In the genomic region with DNA sequence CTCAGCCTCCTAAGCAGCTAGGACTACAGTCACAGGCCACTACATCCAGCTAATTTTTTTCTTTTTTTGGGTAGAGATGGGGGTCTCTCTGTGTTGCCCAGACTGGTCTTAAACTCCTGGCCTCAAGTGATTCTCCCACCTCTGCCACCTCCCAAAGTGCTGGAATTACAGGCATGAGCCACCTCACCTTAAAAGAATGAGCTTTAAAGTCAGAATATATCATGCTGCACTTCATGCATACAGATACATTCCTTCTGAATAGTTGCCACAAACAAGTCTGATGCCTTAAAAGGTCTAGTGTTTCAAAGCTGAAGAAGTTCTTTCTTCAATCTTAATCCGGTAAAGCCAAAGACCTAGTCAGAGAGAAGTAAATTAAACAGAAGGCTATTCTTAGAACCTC, we compare ENCODE assay signal across 19 cellular contexts. TPM values are rescaled to one million over a fixed set of nuclear protein-coding genes. Genes with fewer than 3 reads are reported as not detected.
DNase-seq lines count a peak whose midpoint lies in the region; ATAC-seq and TF ChIP-seq lines count a peak whose summit lies in the region.
"Had no signal": no experiment of that assay in that cellular context is flagged by ENCODE, and none has a peak within 500 bp of the region (broad histone marks: within the 10 kb centered on the region; RNA-seq: fewer than 3 reads in every experiment).

No MANE protein-coding gene starts in this region.

- ATAC-seq in GM18873 (IDR thresholded peaks at IDR 0.05; ENCODE audit: low FRiP score, unreplicated experiment) (no peak), natural killer cell (no peak)
- ATAC-seq: activated naive CD8-positive, alpha-beta T cell treated with anti-CD3 and anti-CD28 coated beads, Interleukin-2, amount 50 U/mL, for 24 hours; stimulated activated naive CD8-positive, alpha-beta T cell treated with anti-CD3 and anti-CD28 coated beads, Interleukin-15, Interleukin-2, amounts not matched to agents 100 U/mL and 50 U/mL, for 24 hours had no signal

- intact Hi-C loops in natural killer cell (cut with micrococcal nuclease) = no loop called here

- H3K4me3 Mint-ChIP-seq in natural killer cell = no peak overlapping the region
- H3K4me3 Mint-ChIP-seq: activated naive CD8-positive, alpha-beta T cell treated with anti-CD3 and anti-CD28 coated beads, Interleukin-2, amount 50 U/mL, for 24 hours had no signal

- H3K4me3 ChIP-seq in cardiac fibroblast (replicated peaks in 1 of 2; ENCODE audit: low read depth in 2 of 2, low read length in 2 of 2) (no peak overlapping the region), kidney epithelial cell (ENCODE audit: low read depth, low read length) (no peak overlapping the region)
- H3K4me3 ChIP-seq: esophagus squamous epithelium, left ventricle myocardium inferior, uterus had no signal

- H3K27ac Mint-ChIP-seq in natural killer cell = no peak overlapping the region
- H3K27ac Mint-ChIP-seq: activated naive CD8-positive, alpha-beta T cell treated with anti-CD3 and anti-CD28 coated beads, Interleukin-2, amount 50 U/mL, for 24 hours had no signal

- peak; percentile 33 for DNase-seq in AG08396 (ENCODE audit: low spot score)
- DNase-seq in NCI-H226 = peak; percentile 67
- peak; percentile 20 to 59 for DNase-seq in cardiac fibroblast (ENCODE audit: low read depth in 2 of 2)
- DNase-seq in kidney epithelial cell (ENCODE audit: low read depth) = peak; percentile 32
- no peak for DNase-seq in NCI-H82 (lab: John Stamatoyannopoulos, UW)
- DNase-seq in D341Med (ENCODE audit: low spot score) = no peak
- no peak for DNase-seq in natural killer cell
- DNase-seq: activated CD4-positive, alpha-beta T cell treated with anti-CD3 and anti-CD28 coated beads, Interleukin-2, amount 50 U/mL, for 48 hours; activated naive CD8-positive, alpha-beta T cell treated with anti-CD3 and anti-CD28 coated beads, Interleukin-2, amount 50 U/mL, for 24 hours; activated T-cell treated with anti-CD3 and anti-CD28 coated beads, Interleukin-2, amount 50 U/mL, for 48 hours; cortex of kidney; esophagus squamous epithelium; Kasumi-1; left ventricle myocardium inferior; NCI-H1417 treated with DMSO at 0.1 percent for 48 hours; posterior cingulate gyrus; stimulated activated naive CD8-positive, alpha-beta T cell treated with anti-CD3 and anti-CD28 coated beads, Interleukin-15, Interleukin-2, amounts not matched to agents 100 U/mL and 50 U/mL, for 24 hours; uterus had no signal

- no peaks in the 10 kb centered on the region for H3K27me3 Mint-ChIP-seq in natural killer cell (ENCODE audit: low read depth in 2 of 2)
- H3K27me3 Mint-ChIP-seq: activated naive CD8-positive, alpha-beta T cell treated with anti-CD3 and anti-CD28 coated beads, Interleukin-2, amount 50 U/mL, for 24 hours had no signal

- no peaks in the 10 kb centered on the region for H3K27me3 ChIP-seq in kidney epithelial cell (ENCODE audit: control insufficient read depth, insufficient read depth, low read length)
- H3K27me3 ChIP-seq: esophagus squamous epithelium, uterus had no signal

- H3K36me3 ChIP-seq in kidney epithelial cell (ENCODE audit: control insufficient read depth, insufficient read depth, low read length) = no peaks in the 10 kb centered on the region
- H3K36me3 ChIP-seq: uterus had no signal

- TF ChIP-seq CTCF in cardiac fibroblast (IDR thresholded peaks at IDR 0.05; ENCODE audit: low read depth, low read length) = no peak
- TF ChIP-seq CTCF in kidney epithelial cell (IDR thresholded peaks at IDR 0.05; ENCODE audit: insufficient read depth, low read length, poor library complexity, severe bottlenecking) = no peak
- TF ChIP-seq CTCF in natural killer cell (IDR thresholded peaks at IDR 0.05) = no peak

- H3K36me3 Mint-ChIP-seq in natural killer cell = no peaks in the 10 kb centered on the region

- no peaks in the 10 kb centered on the region for H3K9me3 Mint-ChIP-seq in natural killer cell
- H3K9me3 Mint-ChIP-seq: activated naive CD8-positive, alpha-beta T cell treated with anti-CD3 and anti-CD28 coated beads, Interleukin-2, amount 50 U/mL, for 24 hours had no signal

- peaks cover 0 to 16% of the 10 kb centered on the region in 2 donors for H3K4me1 Mint-ChIP-seq in natural killer cell
- H3K4me1 Mint-ChIP-seq: activated naive CD8-positive, alpha-beta T cell treated with anti-CD3 and anti-CD28 coated beads, Interleukin-2, amount 50 U/mL, for 24 hours had no signal

RNA-seq across cellular contexts. Expression of a gene that starts 23.8 kb away (rescaled TPM):
- total RNA-seq in kidney epithelial cell = 3.5 and 7.6 TPM in 2 replicates
- 10 to 100 TPM in 1 of 3 donors, 1 to 10 TPM in 2; 7.6 to 10.8 (median 8.3) TPM for total RNA-seq in natural killer cell

RNA-seq across cellular contexts. Expression of a gene that starts 48.4 kb away (rescaled TPM):
- total RNA-seq in kidney epithelial cell = 2.7 and 5.6 TPM in 2 replicates
- total RNA-seq in natural killer cell = 10 to 100 TPM; 14.6 to 18.9 (median 15.8) TPM

Comparison
In these comparisons a context has a peak if more than half of its experiments do, and no peak if none do; other contexts are left out.
1. DNase-seq: peak in AG08396 (single experiment), NCI-H226 (single experiment), cardiac fibroblast (2 of 2) and kidney epithelial cell (single experiment); none in NCI-H82 (single experiment), D341Med (single experiment) and natural killer cell (single experiment).